In genomic region chr11:57936050-57936418, GRCh38 we compare ENCODE assay signal across 19 cellular contexts.
"Had no signal": no experiment of that assay in that cellular context is flagged by ENCODE, and none has a peak within 500 bp of the region (broad histone marks: within the 10 kb centered on the region; RNA-seq: fewer than 3 reads in every experiment).

No MANE protein-coding gene starts in this region.

- H3K27me3 ChIP-seq: esophagus squamous epithelium, gastroesophageal sphincter, hepatocyte, neutrophil, tibial artery, upper lobe of right lung, vagina had no signal

- H3K36me3 ChIP-seq: esophagus squamous epithelium, gastroesophageal sphincter, neutrophil, spleen, tibial artery, upper lobe of right lung, vagina had no signal

- H3K4me2 ChIP-seq: hepatocyte had no signal

- ATAC-seq: effector memory CD8-positive, alpha-beta T cell; gastroesophageal sphincter; mucosa of descending colon; naive thymus-derived CD8-positive, alpha-beta T cell; right cardiac atrium; stimulated activated memory B cell treated with anti-CD40 and anti-IgM and Interleukin-4, amounts not matched to agents 10 μg/mL and 1 μg/mL and 100 μg/mL, for 72 hours; upper lobe of right lung had no signal

- H3K9me3 ChIP-seq: esophagus squamous epithelium, gastroesophageal sphincter, mucosa of descending colon, neutrophil, spleen, tibial artery, upper lobe of right lung, vagina had no signal

- H2AFZ ChIP-seq: hepatocyte had no signal

- H3K27ac ChIP-seq: esophagus squamous epithelium, gastroesophageal sphincter, hepatocyte, neutrophil, spleen, tibial artery, upper lobe of right lung, vagina had no signal

- DNase-seq: effector memory CD8-positive, alpha-beta T cell; esophagus squamous epithelium; foreskin fibroblast; glutamatergic neuron; mammary epithelial cell; mucosa of descending colon; naive thymus-derived CD8-positive, alpha-beta T cell; right cardiac atrium; spleen; stimulated activated CD4-positive, alpha-beta T cell treated with anti-CD3 and anti-CD28 coated beads, Interleukin-15, amount 100 ng/mL, for 24 hours; stimulated activated CD4-positive, alpha-beta T cell treated with anti-CD3 and anti-CD28 coated beads, Interleukin-1b, Interleukin-23, amount 100 ng/mL, for 48 hours; stimulated activated CD4-positive, alpha-beta T cell treated with anti-CD3 and anti-CD28 coated beads, Interleukin-4, amount 100 ng/mL, for 24 hours; tibial artery; upper lobe of right lung had no signal

- H3K4me3 ChIP-seq: esophagus squamous epithelium, gastroesophageal sphincter, hepatocyte, mucosa of descending colon, spleen, tibial artery, upper lobe of right lung, vagina had no signal

- H3K4me1 ChIP-seq: gastroesophageal sphincter, spleen, tibial artery, upper lobe of right lung, vagina had no signal

- H3K79me2 ChIP-seq: hepatocyte had no signal
